8 cellular contexts compared by ENCODE assay signal in the genomic region with DNA sequence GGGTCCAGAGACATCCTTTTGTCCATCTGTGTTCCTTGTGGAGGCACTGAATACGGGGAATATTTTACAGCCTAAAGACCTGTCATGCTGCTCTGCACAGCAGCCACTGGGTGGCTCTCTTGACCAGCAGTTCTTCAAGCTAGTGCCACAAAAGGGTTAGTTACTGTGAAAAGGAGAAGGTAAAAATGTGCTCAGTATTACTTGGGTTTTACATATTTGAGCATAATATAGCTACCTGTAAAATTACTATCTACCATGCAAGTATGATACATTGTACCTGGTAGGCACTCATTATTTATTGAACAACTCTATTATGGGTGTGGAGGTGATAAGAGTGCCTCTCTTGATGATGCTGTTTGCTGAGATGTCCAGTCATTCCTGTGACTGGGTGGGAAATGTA. TPM values are rescaled to one million over a fixed set of nuclear protein-coding genes. Genes with fewer than 3 reads are reported as not detected.
DNase-seq lines count a peak whose midpoint lies in the region; ATAC-seq and TF ChIP-seq lines count a peak whose summit lies in the region.

No MANE protein-coding gene starts in this region.

- peaks cover 27% of the 10 kb centered on the region for H3K36me3 Mint-ChIP-seq in activated T-cell treated with anti-CD3 and anti-CD28 coated beads, Interleukin-2, amount 50 U/mL, for 24 hours (ENCODE audit: low read depth)

- no peak overlapping the region for H3K4me3 Mint-ChIP-seq in activated T-cell treated with anti-CD3 and anti-CD28 coated beads, Interleukin-2, amount 50 U/mL, for 24 hours

- no peak overlapping the region for H3K4me2 ChIP-seq in PC-9

- peak; percentile 62 for ATAC-seq in GM21737 (IDR thresholded peaks at IDR 0.05; ENCODE audit: unreplicated experiment)

- no peak for TF ChIP-seq POLR2A in spleen (IDR thresholded peaks at IDR 0.05)

- no peak overlapping the region for H3K27ac Mint-ChIP-seq in activated T-cell treated with anti-CD3 and anti-CD28 coated beads, Interleukin-2, amount 50 U/mL, for 24 hours

- POLR2A ChIA-PET in PC-9 (lab: Charles Lee; ENCODE audit: unreplicated experiment), result interaction anchor here (0.6 kb wide), 1 partner anchor 21 kb away, joined by 3 read pairs; no protein-coding TSS in a partner anchor

- no peaks in the 10 kb centered on the region for H3K4me1 Mint-ChIP-seq in activated T-cell treated with anti-CD3 and anti-CD28 coated beads, Interleukin-2, amount 50 U/mL, for 24 hours (ENCODE audit: low read depth)

- H3K36me3 ChIP-seq in PC-9 (ENCODE audit: low read depth) (peaks cover 13% of the 10 kb centered on the region; the same call in 1 of the 2 replicates), spleen (peaks cover 2 to 83% (median 32%) of the 10 kb centered on the region in 6 donors)

- H3K27ac ChIP-seq in PC-9 (no peak overlapping the region), spleen (no peak overlapping the region)

- H3K9me2 ChIP-seq in PC-9 (ENCODE audit: insufficient read depth), result no peaks in the 10 kb centered on the region

- H3F3A ChIP-seq in PC-9 (ENCODE audit: insufficient read depth, low read depth), result peaks cover 30% of the 10 kb centered on the region

- H2AFZ ChIP-seq in PC-9, result no peak overlapping the region

- no peaks in the 10 kb centered on the region for H3K27me3 Mint-ChIP-seq in activated T-cell treated with anti-CD3 and anti-CD28 coated beads, Interleukin-2, amount 50 U/mL, for 24 hours

- H3K9me3 ChIP-seq in PC-9 (ENCODE audit: insufficient read depth, low read depth) (no peaks in the 10 kb centered on the region), spleen (no peaks in the 10 kb centered on the region)

- no peaks in the 10 kb centered on the region for H3K9me3 Mint-ChIP-seq in activated T-cell treated with anti-CD3 and anti-CD28 coated beads, Interleukin-2, amount 50 U/mL, for 24 hours

- intact Hi-C loops in PC-9 (cut with micrococcal nuclease; ENCODE audit: unreplicated experiment) (loop anchor here (1.0 to 10.0 kb wide), 4 partner anchors 227 to 509 kb away; a partner anchor contains a TSS), spleen (cut with DNase I; ENCODE audit: low total_unique reads) (loop anchor here (10.0 kb wide), 1 partner anchor 299 kb away; no protein-coding TSS in a partner anchor)

- H3K4me1 ChIP-seq in PC-9 (replicated peaks; ENCODE audit: insufficient read depth) (peaks cover 21% of the 10 kb centered on the region), spleen (no peaks in the 10 kb centered on the region)

- peak; percentile 29 for DNase-seq in activated T-cell treated with anti-CD3 and anti-CD28 coated beads, Interleukin-2, amount 50 U/mL, for 1 hour
- no peak for DNase-seq in activated T-cell treated with anti-CD3 and anti-CD28 coated beads, Interleukin-2, amount 50 U/mL, for 24 hours
- peak; percentile 30 for DNase-seq in KG1 (lab: John Stamatoyannopoulos, UW)
- DNase-seq in PC-9, result peak; percentile 40 to 50
- DNase-seq in astrocyte of the spinal cord (ENCODE audit: low read depth, low spot score), result peak; percentile 74
- peak; percentile 74 for DNase-seq in iPS-NIHi7 (ENCODE audit: extremely low spot score)
- peak; percentile 79 for DNase-seq in spleen

- in situ Hi-C loops in astrocyte of the spinal cord (cut with HindIII; ENCODE audit: low sequenced_read_pairs), result no loop called here

- BruUV-seq in PC-9 (replicated peaks; lab: Mats Ljungman, UMichigan), result no TSS peak

- CTCF ChIA-PET in PC-9 (lab: Charles Lee), result interaction anchor here (0.6 to 2.2 kb wide), 5 partner anchors 109 to 576 kb away, joined by 3 to 16 read pairs (median 6); no protein-coding TSS in a partner anchor

- peak; percentile 84 for TF ChIP-seq CTCF in PC-9 (conservative IDR thresholded peaks at IDR 0.05)
- peak; percentile 94 for TF ChIP-seq CTCF in astrocyte of the spinal cord (IDR thresholded peaks at IDR 0.05; ENCODE audit: low read depth, low read length)
- peak; percentile 52 to 84 (median 78) for TF ChIP-seq CTCF in spleen (IDR thresholded peaks at IDR 0.05 in 8 of 11, conservative IDR thresholded peaks at IDR 0.05 in 3 of 11)

- no peak overlapping the region for H3K4me3 ChIP-seq in PC-9
- no peak overlapping the region for H3K4me3 ChIP-seq in astrocyte of the spinal cord (ENCODE audit: low read depth, low read length)
- no peak overlapping the region for H3K4me3 ChIP-seq in spleen

- no peaks in the 10 kb centered on the region for H3K79me2 ChIP-seq in PC-9 (ENCODE audit: low read depth)

- 31 to 62% (median 43%) methylated on average over 1 of the region's 1 CpG for WGBS in spleen, 5 donors

- H3K27me3 ChIP-seq in PC-9 (ENCODE audit: insufficient read depth, low read depth), result no peaks in the 10 kb centered on the region
- H3K27me3 ChIP-seq in spleen (replicated peaks in 1 of 7), result no peaks in the 10 kb centered on the region

- H4K20me1 ChIP-seq in PC-9 (ENCODE audit: insufficient read depth), result no peaks in the 10 kb centered on the region; the same call in 1 of the 2 replicates

RNA-seq across cellular contexts. Expression of a gene that starts 23.6 kb away (rescaled TPM):
- total RNA-seq in PC-9 (2021) (5.6 and 6.8 TPM in 2 replicates), spleen (10 to 100 TPM in 1 of 7 donors, 1 to 10 TPM in 6; 4.0 to 11.4 (median 6.6) TPM)
- 1 to 10 TPM in 1 of 3 donors, under 1 TPM in 2; 0.35 to 1.1 (median 0.38) TPM for polyA plus RNA-seq in spleen

RNA-seq across cellular contexts. Expression of a gene that starts 34.7 kb away (rescaled TPM):
- total RNA-seq in PC-9 (2021) (21.8 and 24.8 TPM in 2 replicates), spleen (10 to 100 TPM; 14.0 to 22.8 (median 16.6) TPM)
- polyA plus RNA-seq in spleen, result 1 to 10 TPM; 4.7 to 8.1 (median 5.4) TPM
